9 cellular contexts compared by ENCODE assay signal in genomic region chr5:14153932-14154646, GRCh38. TPM values are rescaled to one million over a fixed set of nuclear protein-coding genes. Genes with fewer than 3 reads are reported as not detected.
DNase-seq lines count a peak whose midpoint lies in the region; ATAC-seq and TF ChIP-seq lines count a peak whose summit lies in the region.
"Had no signal": no experiment of that assay in that cellular context is flagged by ENCODE, and none has a peak within 500 bp of the region (broad histone marks: within the 10 kb centered on the region; RNA-seq: fewer than 3 reads in every experiment).

No MANE protein-coding gene starts in this region.

- no peaks in the 10 kb centered on the region for H4K20me1 ChIP-seq in OCI-LY3 (ENCODE audit: insufficient read depth, low read length)

- H3K27ac ChIP-seq in ACC112 (ENCODE audit: low read depth, low read length), result peak overlapping the region; percentile 96
- no peak overlapping the region for H3K27ac ChIP-seq in OCI-LY3 (ENCODE audit: low read length)

- H3K36me3 ChIP-seq in ACC112 (ENCODE audit: insufficient read depth, low read length), result no peaks in the 10 kb centered on the region
- no peaks in the 10 kb centered on the region for H3K36me3 ChIP-seq in OCI-LY3 (replicated peaks; ENCODE audit: low read depth, low read length)

- peaks cover 95% of the 10 kb centered on the region for H3K79me2 ChIP-seq in ACC112 (ENCODE audit: control insufficient read depth, insufficient read depth, low read length, unreplicated experiment)
- H3K79me2 ChIP-seq in OCI-LY3 (ENCODE audit: low read length), result no peaks in the 10 kb centered on the region

- H3K9me3 Mint-ChIP-seq in osteocyte (ENCODE audit: unreplicated experiment), result no peaks in the 10 kb centered on the region

- H3K4me3 Mint-ChIP-seq in osteocyte (ENCODE audit: unreplicated experiment), result peak overlapping the region; percentile 43
- H3K4me3 Mint-ChIP-seq: activated naive CD8-positive, alpha-beta T cell had no signal

- 0 out of 2 replicates have a peak overlapping the region, but pooled peaks have one; percentile 34 for H3K4me2 ChIP-seq in OCI-LY3 (ENCODE audit: low read length)

- no peak overlapping the region for H3K27ac Mint-ChIP-seq in osteocyte (ENCODE audit: unreplicated experiment)
- H3K27ac Mint-ChIP-seq: activated naive CD8-positive, alpha-beta T cell had no signal

- no peak overlapping the region for H3K9ac ChIP-seq in OCI-LY3 (ENCODE audit: low read length)

- peak; percentile 79 for DNase-seq in fibroblast of the aortic adventitia (ENCODE audit: low read depth)
- no peak for DNase-seq in osteocyte (ENCODE audit: extremely low spot score, unreplicated experiment)
- DNase-seq in NOMO-1 treated with dmso at 0.1 percent for 144 hours (lab: John Stamatoyannopoulos, UW; ENCODE audit: unreplicated experiment), result no peak
- DNase-seq in COR-L47 (lab: John Stamatoyannopoulos, UW), result no peak
- no peak for DNase-seq in NOMO-1 treated with DMSO at 0.1 percent for 48 hours (lab: John Stamatoyannopoulos, UW; ENCODE audit: unreplicated experiment)

- H3K4me1 Mint-ChIP-seq in osteocyte (ENCODE audit: unreplicated experiment), result peaks cover 38% of the 10 kb centered on the region

- TF ChIP-seq CTCF in OCI-LY3 (IDR thresholded peaks at IDR 0.05; ENCODE audit: low read depth, low read length) (no peak), fibroblast of the aortic adventitia (IDR thresholded peaks at IDR 0.05; ENCODE audit: insufficient read depth, low read length) (no peak), osteocyte (IDR thresholded peaks at IDR 0.05) (no peak)

- H2AFZ ChIP-seq in ACC112 (ENCODE audit: low read length, unreplicated experiment), result no peak overlapping the region
- no peak overlapping the region for H2AFZ ChIP-seq in OCI-LY3 (ENCODE audit: low read depth, low read length)

- peak; percentile 47 for ATAC-seq in GM21717 (IDR thresholded peaks at IDR 0.05; ENCODE audit: unreplicated experiment)

- H3K27me3 Mint-ChIP-seq in osteocyte (ENCODE audit: unreplicated experiment), result no peaks in the 10 kb centered on the region

- no peaks in the 10 kb centered on the region for H3K27me3 ChIP-seq in ACC112 (ENCODE audit: insufficient read depth, low read length)
- 0 out of 2 replicates have a peak, but pooled peaks cover 3% of the 10 kb centered on the region for H3K27me3 ChIP-seq in OCI-LY3 (ENCODE audit: low read depth, low read length)

- H3K36me3 Mint-ChIP-seq in osteocyte (ENCODE audit: unreplicated experiment), result no peaks in the 10 kb centered on the region
- H3K36me3 Mint-ChIP-seq: activated naive CD8-positive, alpha-beta T cell had no signal

- peaks cover 83% of the 10 kb centered on the region for H3K4me1 ChIP-seq in ACC112 (ENCODE audit: control insufficient read depth, insufficient read depth, low read length, unreplicated experiment)
- peaks cover 22% of the 10 kb centered on the region for H3K4me1 ChIP-seq in OCI-LY3 (ENCODE audit: low read length)

- no peaks in the 10 kb centered on the region for H3K9me3 ChIP-seq in OCI-LY3 (ENCODE audit: insufficient read depth, low read length)

- H3K4me3 ChIP-seq in ACC112 (ENCODE audit: low read depth, low read length), result peak overlapping the region; percentile 70
- H3K4me3 ChIP-seq in OCI-LY3 (ENCODE audit: low read length), result no peak overlapping the region
- H3K4me3 ChIP-seq in fibroblast of the aortic adventitia (ENCODE audit: low read depth, low read length), result peak overlapping the region; percentile 26

RNA-seq across cellular contexts. Expression of gene TRIO, which starts 10.9 kb away (rescaled TPM):
- total RNA-seq in fibroblast of the aortic adventitia (ENCODE audit: low replicate concordance) (211 and 222 TPM in 2 replicates), osteocyte (336 and 341 TPM in 2 replicates)
